In the genomic region with DNA sequence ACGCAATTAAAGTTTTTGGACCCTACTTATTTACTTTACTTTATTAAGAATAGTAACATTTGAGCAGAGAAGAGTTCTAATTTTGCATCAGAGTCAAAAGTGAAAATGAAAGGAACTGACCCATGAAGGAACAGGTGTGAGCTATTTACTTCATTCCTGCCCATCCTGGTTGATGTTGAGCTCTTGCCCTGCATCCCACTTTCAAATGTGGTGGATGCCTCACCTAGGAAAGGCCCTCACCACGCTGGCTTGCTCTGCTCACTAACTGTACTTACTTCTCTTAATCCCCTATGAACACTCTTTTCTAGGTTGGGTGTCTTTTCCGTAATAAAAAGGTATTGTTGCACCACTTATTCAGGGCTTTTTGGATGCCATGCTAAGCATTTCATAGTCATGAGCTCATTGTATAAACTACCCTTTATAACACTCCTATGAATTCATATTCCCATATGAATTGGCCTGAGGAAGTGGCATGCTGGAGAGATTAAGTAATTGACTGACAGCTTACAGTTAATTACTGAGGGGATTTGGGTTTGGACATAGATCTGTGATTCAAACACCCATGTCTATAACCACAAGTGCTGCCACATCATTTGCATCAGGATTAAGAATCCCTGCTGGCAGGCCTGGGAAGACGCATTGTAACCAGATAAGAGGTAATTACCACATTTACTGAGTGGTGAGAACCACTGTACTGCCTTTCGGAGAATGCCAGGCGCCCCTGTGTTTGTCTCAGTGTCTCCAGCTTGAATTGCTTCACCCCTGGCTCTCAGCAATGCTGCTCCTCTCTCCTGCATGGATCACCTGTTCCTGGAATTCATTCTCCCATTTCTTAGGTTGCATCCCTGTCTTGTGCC, we compare ENCODE assay signal across 7 cellular contexts. TPM values are rescaled to one million over a fixed set of nuclear protein-coding genes. Genes with fewer than 3 reads are reported as not detected.
DNase-seq lines count a peak whose midpoint lies in the region; ATAC-seq and TF ChIP-seq lines count a peak whose summit lies in the region.
"Not testable (repeated sequence)": the region's sequence is repeated elsewhere in the genome, so short reads cannot be mapped to it uniquely, and the experiment has no call there.

No MANE protein-coding gene starts in this region.

- H3K4me3 Mint-ChIP-seq in neural progenitor cell, result not testable (repeated sequence)

- H3K79me2 ChIP-seq in DND-41 (ENCODE audit: insufficient read depth, low read length); OCI-LY3 (ENCODE audit: low read length); neural progenitor cell (ENCODE audit: low read depth): not testable (repeated sequence)

- H3K9me3 ChIP-seq in DND-41 (ENCODE audit: insufficient read depth, low read length, severe bottlenecking); OCI-LY3 (ENCODE audit: insufficient read depth, low read length); adipocyte (ENCODE audit: control insufficient read depth, low read length); neural progenitor cell (ENCODE audit: low read depth): not testable (repeated sequence)

- not testable (repeated sequence) for H3K27me3 ChIP-seq in DND-41 (ENCODE audit: insufficient read depth, low read length, poor library complexity); OCI-LY3 (ENCODE audit: low read depth, low read length); adipocyte (replicated peaks; ENCODE audit: control insufficient read depth, insufficient read depth, low read length); neural progenitor cell

- not testable (repeated sequence) for H3K36me3 ChIP-seq in DND-41 (ENCODE audit: insufficient read depth, low read length); OCI-LY3 (replicated peaks; ENCODE audit: low read depth, low read length); adipocyte (ENCODE audit: control insufficient read depth, insufficient read depth, low read length, severe bottlenecking); neural progenitor cell

- H3K4me3 ChIP-seq in DND-41 (ENCODE audit: low read depth in 1 of 2, low read length in 2 of 2); NB4 (ENCODE audit: low read depth, low read length); OCI-LY3 (ENCODE audit: low read length); adipocyte (ENCODE audit: low read length); neural progenitor cell: not testable (repeated sequence)

- in situ Hi-C loops in KBM-7 (cut with MboI; ENCODE audit: low pct_unique_long_range_greater_than_20kb, low sequenced_read_pairs), result not testable (repeated sequence)

- not testable (repeated sequence) for H3K9me3 Mint-ChIP-seq in neural progenitor cell

- not testable (repeated sequence) for H3K27ac ChIP-seq in DND-41 (ENCODE audit: low read length); OCI-LY3 (ENCODE audit: low read length); neural progenitor cell

- H3F3A ChIP-seq in neural progenitor cell (ENCODE audit: low read depth), result not testable (repeated sequence)

- H3K4me2 ChIP-seq in DND-41 (ENCODE audit: insufficient read depth, low read length); neural progenitor cell: not testable (repeated sequence)
- H3K4me2 ChIP-seq in OCI-LY3 (ENCODE audit: low read length), result peak overlapping the region; percentile 14; the same call in 1 of the 2 replicates

- H3K4me1 Mint-ChIP-seq in neural progenitor cell, result not testable (repeated sequence)

- not testable (repeated sequence) for H3K4me1 ChIP-seq in DND-41 (ENCODE audit: insufficient read depth, low read length); OCI-LY3 (ENCODE audit: low read length); adipocyte (ENCODE audit: control insufficient read depth, insufficient read depth, low read length); neural progenitor cell

- peak; percentile 3 for DNase-seq in DND-41
- peak; percentile 39 for DNase-seq in KBM-7
- peak; percentile 14 for DNase-seq in NB4 (ENCODE audit: low read depth)
- DNase-seq in RPMI8226, result peak; percentile 1
- peak; percentile 2 for DNase-seq in adipocyte (ENCODE audit: low read depth)
- DNase-seq in neural progenitor cell (ENCODE audit: low spot score), result peak; percentile 1

- not testable (repeated sequence) for H3K27me3 Mint-ChIP-seq in neural progenitor cell (ENCODE audit: insufficient read depth, low read depth)

- H4K20me1 ChIP-seq in DND-41 (ENCODE audit: insufficient read depth, low read length); OCI-LY3 (ENCODE audit: insufficient read depth, low read length); neural progenitor cell (ENCODE audit: low read depth): not testable (repeated sequence)

- not testable (repeated sequence) for H3K36me3 Mint-ChIP-seq in neural progenitor cell

- TF ChIP-seq CTCF in DND-41 (IDR thresholded peaks at IDR 0.05; ENCODE audit: borderline replicate concordance, extremely low read depth, low read length, poor library complexity, severe bottlenecking); NB4 (IDR thresholded peaks at IDR 0.05; ENCODE audit: low read depth, low read length); OCI-LY3 (IDR thresholded peaks at IDR 0.05; ENCODE audit: low read depth, low read length); neural progenitor cell (IDR thresholded peaks at IDR 0.05): not testable (repeated sequence)

- not testable (repeated sequence) for H2AFZ ChIP-seq in DND-41 (ENCODE audit: low read depth, low read length); OCI-LY3 (ENCODE audit: low read depth, low read length); neural progenitor cell (replicated peaks)

- peak; percentile 79 for ATAC-seq in DND-41 (ENCODE audit: insufficient read depth, low read depth)

- not testable (repeated sequence) for H3K27ac Mint-ChIP-seq in neural progenitor cell

- not testable (repeated sequence) for TF ChIP-seq POLR2A in NB4 (IDR thresholded peaks at IDR 0.05; ENCODE audit: extremely low read depth, insufficient read length)

- H3K9ac ChIP-seq in DND-41 (ENCODE audit: low read depth, low read length); OCI-LY3 (ENCODE audit: low read length); adipocyte (ENCODE audit: low read length); neural progenitor cell: not testable (repeated sequence)

RNA-seq across cellular contexts. Expression of a gene that starts 16.3 kb away (rescaled TPM):
- total RNA-seq in neural progenitor cell (ENCODE audit: low replicate concordance), result 29.1 and 36.0 TPM in 2 replicates
